In genomic region chr21:18174370-18174769, GRCh38 we compare ENCODE assay signal across 27 cellular contexts.
"Had no signal": no experiment of that assay in that cellular context is flagged by ENCODE, and none has a peak within 500 bp of the region (broad histone marks: within the 10 kb centered on the region; RNA-seq: fewer than 3 reads in every experiment).

No MANE protein-coding gene starts in this region.

- H3K36me3 ChIP-seq: colonic mucosa, esophagus muscularis mucosa, esophagus squamous epithelium, gastrocnemius medialis, gastroesophageal sphincter, heart left ventricle, heart right ventricle had no signal

- H3K27me3 ChIP-seq: colonic mucosa, dorsolateral prefrontal cortex, esophagus muscularis mucosa, esophagus squamous epithelium, foreskin keratinocyte, gastrocnemius medialis, gastroesophageal sphincter, heart left ventricle, heart right ventricle had no signal

- H3K9me3 ChIP-seq: colonic mucosa, esophagus muscularis mucosa, esophagus squamous epithelium, gastrocnemius medialis, gastroesophageal sphincter, heart left ventricle had no signal

- ATAC-seq: effector memory CD8-positive, alpha-beta T cell; esophagus mucosa; foreskin keratinocyte; gastrocnemius medialis; gastroesophageal sphincter; heart left ventricle; heart right ventricle had no signal

- FAIRE-seq: colon, endometrium, endothelial cell of umbilical vein had no signal

- H3K27ac ChIP-seq: colonic mucosa, coronary artery, dorsolateral prefrontal cortex, epithelial cell of prostate, esophagus muscularis mucosa, esophagus squamous epithelium, foreskin keratinocyte, gastrocnemius medialis, gastroesophageal sphincter, heart left ventricle, heart right ventricle had no signal

- DNase-seq: colonic mucosa; cortex of kidney; dermis blood vessel endothelial cell; dorsolateral prefrontal cortex; effector CD4-positive, alpha-beta T cell; effector CD8-positive, alpha-beta T cell; effector memory CD4-positive, alpha-beta T cell; effector memory CD8-positive, alpha-beta T cell; endodermal cell; erythroblast; esophagus squamous epithelium; foreskin fibroblast; foreskin keratinocyte; foreskin melanocyte; gastrocnemius medialis; glutamatergic neuron; head of caudate nucleus; heart left ventricle; heart right ventricle had no signal

- H3K4me1 ChIP-seq: colonic mucosa, esophagus muscularis mucosa, esophagus squamous epithelium, gastrocnemius medialis, gastroesophageal sphincter, heart left ventricle, heart right ventricle had no signal

- H3K4me3 ChIP-seq: colonic mucosa, coronary artery, dorsolateral prefrontal cortex, esophagus muscularis mucosa, esophagus squamous epithelium, gastrocnemius medialis, gastroesophageal sphincter, heart left ventricle, heart right ventricle had no signal
